In the genomic region with DNA sequence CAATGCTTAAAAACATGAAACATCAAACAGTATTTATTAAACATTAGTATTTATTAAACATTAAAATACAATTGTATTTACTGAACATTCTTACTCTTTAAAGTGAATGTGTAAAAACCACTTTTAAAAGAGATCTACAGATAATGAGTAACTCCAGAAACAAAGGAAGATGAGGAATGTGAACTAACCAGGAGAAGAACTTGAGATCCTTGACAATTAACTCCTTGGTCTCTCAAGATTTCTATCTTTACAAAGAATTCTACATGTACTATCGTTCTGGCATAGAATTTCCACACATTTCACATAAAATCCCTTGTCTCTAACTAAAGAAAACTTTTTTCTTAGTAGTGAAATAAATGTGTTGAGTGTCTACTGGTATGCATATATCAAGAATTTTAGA, we compare ENCODE assay signal across 31 cellular contexts. TPM values are rescaled to one million over a fixed set of nuclear protein-coding genes. Genes with fewer than 3 reads are reported as not detected.
"Had no signal": no experiment of that assay in that cellular context is flagged by ENCODE, and none has a peak within 500 bp of the region (broad histone marks: within the 10 kb centered on the region; RNA-seq: fewer than 3 reads in every experiment).

No MANE protein-coding gene starts in this region.

- H3K27ac ChIP-seq: gastrocnemius medialis, hepatocyte, pancreas, spleen, transverse colon had no signal

- H3K9me3 Mint-ChIP-seq: activated B cell treated with CpG ODN at 0.5 μM for 24 hours; activated naive CD8-positive, alpha-beta T cell treated with anti-CD3 and anti-CD28 coated beads, Interleukin-2, amount 50 U/mL, for 24 hours; activated T-helper 2 cell treated with anti-CD3 and anti-CD28 coated beads, Interferon-gamma antibody, Interleukin-2, Interleukin-4, amounts not matched to agents 10 μg/mL and 5 μg/mL and 100 μg/mL, durations not matched to agents 14 hours and 24 hours and 36 hours; neural crest cell; T-helper 2 cell treated with Interferon-gamma antibody and Interleukin-4, amounts not matched to agents 5 μg/mL and 100 μg/mL, for 36 hours had no signal

- H3K4me3 ChIP-seq: gastrocnemius medialis, hepatocyte, pancreas, spleen, transverse colon had no signal

- H3K36me3 ChIP-seq: gastrocnemius medialis, pancreas, spleen, transverse colon had no signal

- H3K27me3 ChIP-seq: gastrocnemius medialis, hepatocyte, pancreas, transverse colon had no signal

- H3K36me3 Mint-ChIP-seq: activated CD8-positive, alpha-beta memory T cell treated with anti-CD3 and anti-CD28 coated beads, Interleukin-2, amount 10 ng/mL, durations not matched to agents 7 days and 5 days had no signal

- H3K27me3 Mint-ChIP-seq: activated CD4-positive, alpha-beta T cell treated with anti-CD3 and anti-CD28 coated beads for 36 hours; activated CD8-positive, alpha-beta memory T cell treated with anti-CD3 and anti-CD28 coated beads, Interleukin-2, amount 10 ng/mL, durations not matched to agents 7 days and 5 days; activated naive CD4-positive, alpha-beta T cell treated with anti-CD3 and anti-CD28 coated beads, Interleukin-2, amount 50 U/mL, for 24 hours; activated naive CD8-positive, alpha-beta T cell treated with anti-CD3 and anti-CD28 coated beads, Interleukin-2, amount 50 U/mL, for 24 hours had no signal

- H3K27ac Mint-ChIP-seq: activated B cell treated with CpG ODN at 0.5 μM for 24 hours; activated CD4-positive, alpha-beta T cell treated with anti-CD3 and anti-CD28 coated beads for 36 hours; activated CD8-positive, alpha-beta memory T cell treated with anti-CD3 and anti-CD28 coated beads, Interleukin-2, amount 10 ng/mL, durations not matched to agents 7 days and 5 days; activated CD8-positive, alpha-beta T cell treated with anti-CD3 and anti-CD28 coated beads, Interleukin-2, amount 10 ng/mL, durations not matched to agents 7 days and 5 days; activated naive CD4-positive, alpha-beta T cell treated with anti-CD3 and anti-CD28 coated beads, Interleukin-2, amount 50 U/mL, for 24 hours; activated naive CD8-positive, alpha-beta T cell treated with anti-CD3 and anti-CD28 coated beads, Interleukin-2, amount 50 U/mL, for 24 hours; activated T-helper 2 cell treated with anti-CD3 and anti-CD28 coated beads, Interferon-gamma antibody, Interleukin-2, Interleukin-4, amounts not matched to agents 10 μg/mL and 5 μg/mL and 100 μg/mL, durations not matched to agents 14 hours and 24 hours and 36 hours; naive thymus-derived CD4-positive, alpha-beta T cell; T-helper 2 cell treated with Interferon-gamma antibody and Interleukin-4, amounts not matched to agents 5 μg/mL and 100 μg/mL, for 36 hours had no signal

- H3K4me3 Mint-ChIP-seq: activated B cell treated with CpG ODN at 0.5 μM for 24 hours; activated CD4-positive, alpha-beta T cell treated with anti-CD3 and anti-CD28 coated beads for 36 hours; activated CD8-positive, alpha-beta memory T cell treated with anti-CD3 and anti-CD28 coated beads, Interleukin-2, amount 10 ng/mL, durations not matched to agents 7 days and 5 days; activated CD8-positive, alpha-beta T cell treated with anti-CD3 and anti-CD28 coated beads, Interleukin-2, amount 10 ng/mL, durations not matched to agents 7 days and 5 days; activated naive CD4-positive, alpha-beta T cell treated with anti-CD3 and anti-CD28 coated beads, Interleukin-2, amount 50 U/mL, for 24 hours; activated naive CD8-positive, alpha-beta T cell treated with anti-CD3 and anti-CD28 coated beads, Interleukin-2, amount 50 U/mL, for 24 hours; naive thymus-derived CD4-positive, alpha-beta T cell; neural crest cell; T-helper 2 cell treated with Interferon-gamma antibody and Interleukin-4, amounts not matched to agents 5 μg/mL and 100 μg/mL, for 36 hours had no signal

- H3K4me1 Mint-ChIP-seq: activated B cell treated with CpG ODN at 0.5 μM for 24 hours, neural crest cell had no signal

- H3K4me1 ChIP-seq: gastrocnemius medialis, pancreas, transverse colon had no signal

- DNase-seq: activated B cell treated with CpG ODN at 0.5 μM for 24 hours; activated CD4-positive, alpha-beta T cell treated with anti-CD3 and anti-CD28 coated beads for 36 hours; activated CD8-positive, alpha-beta memory T cell treated with anti-CD3 and anti-CD28 coated beads, Interleukin-2, amount 10 ng/mL, durations not matched to agents 7 days and 5 days; activated CD8-positive, alpha-beta T cell treated with anti-CD3 and anti-CD28 coated beads, Interleukin-2, amount 10 ng/mL, durations not matched to agents 7 days and 5 days; activated naive CD8-positive, alpha-beta T cell treated with anti-CD3 and anti-CD28 coated beads, Interleukin-2, amount 50 U/mL, for 24 hours; activated T-cell treated with anti-CD3 and anti-CD28 coated beads, Interleukin-2, amount 50 U/mL, for 48 hours; anterior cingulate cortex; dermis blood vessel endothelial cell; effector CD4-positive, alpha-beta T cell; gastrocnemius medialis; glutamatergic neuron; islet precursor cell; left cardiac atrium; midbrain; naive thymus-derived CD4-positive, alpha-beta T cell; nucleus accumbens; pancreas; right cardiac atrium; spleen; stimulated activated CD4-positive, alpha-beta T cell treated with anti-CD3 and anti-CD28 coated beads, Interleukin-2, amount 100 ng/mL, for 48 hours; stimulated activated naive CD4-positive, alpha-beta T cell treated with Interleukin-2 at 50 U/mL for 16 hours; T-helper 1 cell; transverse colon had no signal

- H2AFZ ChIP-seq: hepatocyte had no signal

- H3K79me2 ChIP-seq: hepatocyte had no signal

RNA-seq across cellular contexts. Expression of gene IFNE, which starts 28.7 kb away (rescaled TPM):
- total RNA-seq: activated B cell treated with CpG ODN at 0.5 μM for 24 hours; activated CD4-positive, alpha-beta T cell treated with anti-CD3 and anti-CD28 coated beads for 36 hours; activated CD8-positive, alpha-beta memory T cell treated with anti-CD3 and anti-CD28 coated beads, Interleukin-2, amount 10 ng/mL, durations not matched to agents 7 days and 5 days; activated CD8-positive, alpha-beta T cell treated with anti-CD3 and anti-CD28 coated beads, Interleukin-2, amount 10 ng/mL, durations not matched to agents 7 days and 5 days; activated T-helper 2 cell treated with anti-CD3 and anti-CD28 coated beads, Interferon-gamma antibody, Interleukin-2, Interleukin-4, amounts not matched to agents 10 μg/mL and 5 μg/mL and 100 μg/mL, durations not matched to agents 14 hours and 24 hours and 36 hours; epithelial cell of proximal tubule; gastrocnemius medialis; left cardiac atrium; liver; pancreas; right cardiac atrium; spleen; temporal lobe; transverse colon had no signal
